In the genomic region with DNA sequence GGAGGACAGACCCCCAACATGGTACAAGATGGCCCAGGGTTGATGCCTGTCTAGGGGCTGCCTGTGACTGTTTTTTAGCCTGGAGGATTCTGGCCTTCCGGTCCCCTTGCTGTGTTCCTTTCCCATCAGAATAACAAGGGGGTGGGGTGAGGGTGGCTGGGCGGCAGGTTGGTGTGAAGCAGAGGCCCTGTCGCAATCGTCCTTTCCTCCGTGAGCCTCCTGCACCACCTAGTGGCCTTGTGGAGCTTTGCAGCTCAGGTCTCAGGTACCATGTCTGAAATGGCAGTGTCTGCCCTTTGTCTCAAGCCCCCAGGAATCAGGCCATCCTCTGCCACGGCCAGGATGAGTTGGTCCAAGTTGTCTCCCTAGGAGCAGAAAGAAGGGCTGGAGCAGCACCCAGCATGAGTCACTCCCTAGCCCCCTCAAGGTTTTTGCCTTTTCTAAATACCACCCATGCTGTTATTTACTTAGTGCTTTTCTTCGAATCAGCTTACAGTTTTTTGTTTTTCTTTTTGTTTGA, we compare ENCODE assay signal across 1 cellular context.
TF ChIP-seq lines count a peak whose summit lies in the region.

No MANE protein-coding gene starts in this region.

TF ChIP-seq in HepG2, 621 proteins besides CTCF, POLR2A, EP300 and RAD21 (continued from another document and continues in another):
- TF ChIP-seq, protein P1, sequence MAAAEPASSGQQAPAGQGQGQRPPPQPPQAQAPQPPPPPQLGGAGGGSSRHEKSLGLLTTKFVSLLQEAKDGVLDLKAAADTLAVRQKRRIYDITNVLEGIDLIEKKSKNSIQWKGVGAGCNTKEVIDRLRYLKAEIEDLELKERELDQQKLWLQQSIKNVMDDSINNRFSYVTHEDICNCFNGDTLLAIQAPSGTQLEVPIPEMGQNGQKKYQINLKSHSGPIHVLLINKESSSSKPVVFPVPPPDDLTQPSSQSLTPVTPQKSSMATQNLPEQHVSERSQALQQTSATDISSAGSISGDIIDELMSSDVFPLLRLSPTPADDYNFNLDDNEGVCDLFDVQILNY (CRISPR knock-in tag; conservative IDR thresholded peaks at IDR 0.05), result no peak
- TF ChIP-seq, protein P2, sequence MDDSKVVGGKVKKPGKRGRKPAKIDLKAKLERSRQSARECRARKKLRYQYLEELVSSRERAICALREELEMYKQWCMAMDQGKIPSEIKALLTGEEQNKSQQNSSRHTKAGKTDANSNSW (CRISPR knock-in tag; IDR thresholded peaks at IDR 0.05; ENCODE audit: borderline replicate concordance), result no peak
- no peak for TF ChIP-seq MAFF (IDR thresholded peaks at IDR 0.05; ENCODE audit: low read depth, low read length)
- no peak for TF ChIP-seq LCORL (IDR thresholded peaks at IDR 0.05)
- peak; percentile 71; the same call in 1 of the 2 replicates for TF ChIP-seq LCORL (CRISPR knock-in tag; IDR thresholded peaks at IDR 0.05)
- no peak for TF ChIP-seq FIP1L1 (IDR thresholded peaks at IDR 0.05; ENCODE audit: borderline replicate concordance, insufficient read depth, low read depth, low read length)
- no peak for TF ChIP-seq ZNF160 (CRISPR knock-in tag; IDR thresholded peaks at IDR 0.05)
- TF ChIP-seq SSRP1 (CRISPR knock-in tag; IDR thresholded peaks at IDR 0.05), result no peak
- no peak for TF ChIP-seq MIER3 (CRISPR knock-in tag; IDR thresholded peaks at IDR 0.05; ENCODE audit: borderline replicate concordance)
- TF ChIP-seq ZNF431 (CRISPR knock-in tag; IDR thresholded peaks at IDR 0.05; ENCODE audit: borderline replicate concordance, low read depth), result no peak
- TF ChIP-seq, protein P3, sequence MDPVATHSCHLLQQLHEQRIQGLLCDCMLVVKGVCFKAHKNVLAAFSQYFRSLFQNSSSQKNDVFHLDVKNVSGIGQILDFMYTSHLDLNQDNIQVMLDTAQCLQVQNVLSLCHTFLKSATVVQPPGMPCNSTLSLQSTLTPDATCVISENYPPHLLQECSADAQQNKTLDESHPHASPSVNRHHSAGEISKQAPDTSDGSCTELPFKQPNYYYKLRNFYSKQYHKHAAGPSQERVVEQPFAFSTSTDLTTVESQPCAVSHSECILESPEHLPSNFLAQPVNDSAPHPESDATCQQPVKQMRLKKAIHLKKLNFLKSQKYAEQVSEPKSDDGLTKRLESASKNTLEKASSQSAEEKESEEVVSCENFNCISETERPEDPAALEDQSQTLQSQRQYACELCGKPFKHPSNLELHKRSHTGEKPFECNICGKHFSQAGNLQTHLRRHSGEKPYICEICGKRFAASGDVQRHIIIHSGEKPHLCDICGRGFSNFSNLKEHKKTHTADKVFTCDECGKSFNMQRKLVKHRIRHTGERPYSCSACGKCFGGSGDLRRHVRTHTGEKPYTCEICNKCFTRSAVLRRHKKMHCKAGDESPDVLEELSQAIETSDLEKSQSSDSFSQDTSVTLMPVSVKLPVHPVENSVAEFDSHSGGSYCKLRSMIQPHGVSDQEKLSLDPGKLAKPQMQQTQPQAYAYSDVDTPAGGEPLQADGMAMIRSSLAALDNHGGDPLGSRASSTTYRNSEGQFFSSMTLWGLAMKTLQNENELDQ (CRISPR knock-in tag; IDR thresholded peaks at IDR 0.05; ENCODE audit: borderline replicate concordance), result no peak
- no peak for TF ChIP-seq MIER2 (CRISPR knock-in tag; IDR thresholded peaks at IDR 0.05)
- no peak for TF ChIP-seq SP2 (CRISPR knock-in tag; IDR thresholded peaks at IDR 0.05)
- no peak for TF ChIP-seq ZNF543 (CRISPR knock-in tag; IDR thresholded peaks at IDR 0.05)
- TF ChIP-seq ZMYM4 (CRISPR knock-in tag; IDR thresholded peaks at IDR 0.05), result 0 out of 2 replicates have a peak, but pooled peaks have one; percentile 37
- TF ChIP-seq FOXC1 (CRISPR knock-in tag; IDR thresholded peaks at IDR 0.05; ENCODE audit: borderline replicate concordance), result no peak
- TF ChIP-seq, protein P4, sequence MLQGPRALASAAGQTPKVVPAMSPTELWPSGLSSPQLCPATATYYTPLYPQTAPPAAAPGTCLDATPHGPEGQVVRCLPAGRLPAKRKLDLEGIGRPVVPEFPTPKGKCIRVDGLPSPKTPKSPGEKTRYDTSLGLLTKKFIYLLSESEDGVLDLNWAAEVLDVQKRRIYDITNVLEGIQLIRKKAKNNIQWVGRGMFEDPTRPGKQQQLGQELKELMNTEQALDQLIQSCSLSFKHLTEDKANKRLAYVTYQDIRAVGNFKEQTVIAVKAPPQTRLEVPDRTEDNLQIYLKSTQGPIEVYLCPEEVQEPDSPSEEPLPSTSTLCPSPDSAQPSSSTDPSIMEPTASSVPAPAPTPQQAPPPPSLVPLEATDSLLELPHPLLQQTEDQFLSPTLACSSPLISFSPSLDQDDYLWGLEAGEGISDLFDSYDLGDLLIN (CRISPR knock-in tag; IDR thresholded peaks at IDR 0.05; ENCODE audit: borderline replicate concordance), result no peak
- no peak for TF ChIP-seq ZNF30 (CRISPR knock-in tag; IDR thresholded peaks at IDR 0.05)
- TF ChIP-seq ZNF678 (CRISPR knock-in tag; IDR thresholded peaks at IDR 0.05), result no peak
- TF ChIP-seq, protein P5, sequence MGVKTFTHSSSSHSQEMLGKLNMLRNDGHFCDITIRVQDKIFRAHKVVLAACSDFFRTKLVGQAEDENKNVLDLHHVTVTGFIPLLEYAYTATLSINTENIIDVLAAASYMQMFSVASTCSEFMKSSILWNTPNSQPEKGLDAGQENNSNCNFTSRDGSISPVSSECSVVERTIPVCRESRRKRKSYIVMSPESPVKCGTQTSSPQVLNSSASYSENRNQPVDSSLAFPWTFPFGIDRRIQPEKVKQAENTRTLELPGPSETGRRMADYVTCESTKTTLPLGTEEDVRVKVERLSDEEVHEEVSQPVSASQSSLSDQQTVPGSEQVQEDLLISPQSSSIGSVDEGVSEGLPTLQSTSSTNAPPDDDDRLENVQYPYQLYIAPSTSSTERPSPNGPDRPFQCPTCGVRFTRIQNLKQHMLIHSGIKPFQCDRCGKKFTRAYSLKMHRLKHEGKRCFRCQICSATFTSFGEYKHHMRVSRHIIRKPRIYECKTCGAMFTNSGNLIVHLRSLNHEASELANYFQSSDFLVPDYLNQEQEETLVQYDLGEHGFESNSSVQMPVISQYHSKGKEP (CRISPR knock-in tag; IDR thresholded peaks at IDR 0.05), result no peak
- TF ChIP-seq, protein P6, sequence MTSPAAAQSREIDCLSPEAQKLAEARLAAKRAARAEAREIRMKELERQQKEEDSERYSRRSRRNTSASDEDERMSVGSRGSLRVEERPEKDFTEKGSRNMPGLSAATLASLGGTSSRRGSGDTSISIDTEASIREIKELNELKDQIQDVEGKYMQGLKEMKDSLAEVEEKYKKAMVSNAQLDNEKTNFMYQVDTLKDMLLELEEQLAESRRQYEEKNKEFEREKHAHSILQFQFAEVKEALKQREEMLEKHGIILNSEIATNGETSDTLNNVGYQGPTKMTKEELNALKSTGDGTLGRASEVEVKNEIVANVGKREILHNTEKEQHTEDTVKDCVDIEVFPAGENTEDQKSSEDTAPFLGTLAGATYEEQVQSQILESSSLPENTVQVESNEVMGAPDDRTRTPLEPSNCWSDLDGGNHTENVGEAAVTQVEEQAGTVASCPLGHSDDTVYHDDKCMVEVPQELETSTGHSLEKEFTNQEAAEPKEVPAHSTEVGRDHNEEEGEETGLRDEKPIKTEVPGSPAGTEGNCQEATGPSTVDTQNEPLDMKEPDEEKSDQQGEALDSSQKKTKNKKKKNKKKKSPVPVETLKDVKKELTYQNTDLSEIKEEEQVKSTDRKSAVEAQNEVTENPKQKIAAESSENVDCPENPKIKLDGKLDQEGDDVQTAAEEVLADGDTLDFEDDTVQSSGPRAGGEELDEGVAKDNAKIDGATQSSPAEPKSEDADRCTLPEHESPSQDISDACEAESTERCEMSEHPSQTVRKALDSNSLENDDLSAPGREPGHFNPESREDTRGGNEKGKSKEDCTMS (CRISPR knock-in tag; conservative IDR thresholded peaks at IDR 0.05), result no peak
- TF ChIP-seq GATA4 (IDR thresholded peaks at IDR 0.05; ENCODE audit: borderline replicate concordance, low read depth), result no peak
- no peak for TF ChIP-seq NR2F6 (IDR thresholded peaks at IDR 0.05)
- TF ChIP-seq NR2F6 (CRISPR knock-in tag; IDR thresholded peaks at IDR 0.05), result peak; percentile 15; the same call in 1 of the 2 replicates
- TF ChIP-seq THAP11 (CRISPR knock-in tag; IDR thresholded peaks at IDR 0.05), result 0 out of 2 replicates have a peak, but pooled peaks have one; percentile 28
- no peak for TF ChIP-seq ZBTB20 (CRISPR knock-in tag; IDR thresholded peaks at IDR 0.05; ENCODE audit: borderline replicate concordance, low read depth)
- no peak for TF ChIP-seq RARA (CRISPR knock-in tag; IDR thresholded peaks at IDR 0.05)
- TF ChIP-seq, protein P7, sequence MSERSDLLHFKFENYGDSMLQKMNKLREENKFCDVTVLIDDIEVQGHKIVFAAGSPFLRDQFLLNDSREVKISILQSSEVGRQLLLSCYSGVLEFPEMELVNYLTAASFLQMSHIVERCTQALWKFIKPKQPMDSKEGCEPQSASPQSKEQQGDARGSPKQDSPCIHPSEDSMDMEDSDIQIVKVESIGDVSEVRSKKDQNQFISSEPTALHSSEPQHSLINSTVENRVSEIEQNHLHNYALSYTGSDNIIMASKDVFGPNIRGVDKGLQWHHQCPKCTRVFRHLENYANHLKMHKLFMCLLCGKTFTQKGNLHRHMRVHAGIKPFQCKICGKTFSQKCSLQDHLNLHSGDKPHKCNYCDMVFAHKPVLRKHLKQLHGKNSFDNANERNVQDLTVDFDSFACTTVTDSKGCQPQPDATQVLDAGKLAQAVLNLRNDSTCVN (CRISPR knock-in tag; IDR thresholded peaks at IDR 0.05; ENCODE audit: borderline replicate concordance), result no peak
- TF ChIP-seq, protein P8, sequence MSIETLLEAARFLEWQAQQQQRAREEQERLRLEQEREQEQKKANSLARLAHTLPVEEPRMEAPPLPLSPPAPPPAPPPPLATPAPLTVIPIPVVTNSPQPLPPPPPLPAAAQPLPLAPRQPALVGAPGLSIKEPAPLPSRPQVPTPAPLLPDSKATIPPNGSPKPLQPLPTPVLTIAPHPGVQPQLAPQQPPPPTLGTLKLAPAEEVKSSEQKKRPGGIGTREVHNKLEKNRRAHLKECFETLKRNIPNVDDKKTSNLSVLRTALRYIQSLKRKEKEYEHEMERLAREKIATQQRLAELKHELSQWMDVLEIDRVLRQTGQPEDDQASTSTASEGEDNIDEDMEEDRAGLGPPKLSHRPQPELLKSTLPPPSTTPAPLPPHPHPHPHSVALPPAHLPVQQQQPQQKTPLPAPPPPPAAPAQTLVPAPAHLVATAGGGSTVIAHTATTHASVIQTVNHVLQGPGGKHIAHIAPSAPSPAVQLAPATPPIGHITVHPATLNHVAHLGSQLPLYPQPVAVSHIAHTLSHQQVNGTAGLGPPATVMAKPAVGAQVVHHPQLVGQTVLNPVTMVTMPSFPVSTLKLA (IDR thresholded peaks at IDR 0.05), result no peak
- no peak for TF ChIP-seq HMGA1 (CRISPR knock-in tag; conservative IDR thresholded peaks at IDR 0.05)
- TF ChIP-seq ZNF788 (CRISPR knock-in tag; IDR thresholded peaks at IDR 0.05; ENCODE audit: borderline replicate concordance), result no peak
- TF ChIP-seq SIN3A (IDR thresholded peaks at IDR 0.05; ENCODE audit: borderline replicate concordance, low read depth, low read length), result no peak
- TF ChIP-seq CENPT (CRISPR knock-in tag; IDR thresholded peaks at IDR 0.05; ENCODE audit: low read depth), result no peak
- no peak for TF ChIP-seq RBAK (CRISPR knock-in tag; IDR thresholded peaks at IDR 0.05)
- TF ChIP-seq, protein P9, sequence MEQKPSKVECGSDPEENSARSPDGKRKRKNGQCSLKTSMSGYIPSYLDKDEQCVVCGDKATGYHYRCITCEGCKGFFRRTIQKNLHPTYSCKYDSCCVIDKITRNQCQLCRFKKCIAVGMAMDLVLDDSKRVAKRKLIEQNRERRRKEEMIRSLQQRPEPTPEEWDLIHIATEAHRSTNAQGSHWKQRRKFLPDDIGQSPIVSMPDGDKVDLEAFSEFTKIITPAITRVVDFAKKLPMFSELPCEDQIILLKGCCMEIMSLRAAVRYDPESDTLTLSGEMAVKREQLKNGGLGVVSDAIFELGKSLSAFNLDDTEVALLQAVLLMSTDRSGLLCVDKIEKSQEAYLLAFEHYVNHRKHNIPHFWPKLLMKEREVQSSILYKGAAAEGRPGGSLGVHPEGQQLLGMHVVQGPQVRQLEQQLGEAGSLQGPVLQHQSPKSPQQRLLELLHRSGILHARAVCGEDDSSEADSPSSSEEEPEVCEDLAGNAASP (CRISPR knock-in tag; IDR thresholded peaks at IDR 0.05; ENCODE audit: borderline replicate concordance), result no peak
- no peak for TF ChIP-seq ZNF761 (CRISPR knock-in tag; conservative IDR thresholded peaks at IDR 0.05)
- no peak for TF ChIP-seq RARG (CRISPR knock-in tag; IDR thresholded peaks at IDR 0.05; ENCODE audit: low read depth)
- TF ChIP-seq, protein P10, sequence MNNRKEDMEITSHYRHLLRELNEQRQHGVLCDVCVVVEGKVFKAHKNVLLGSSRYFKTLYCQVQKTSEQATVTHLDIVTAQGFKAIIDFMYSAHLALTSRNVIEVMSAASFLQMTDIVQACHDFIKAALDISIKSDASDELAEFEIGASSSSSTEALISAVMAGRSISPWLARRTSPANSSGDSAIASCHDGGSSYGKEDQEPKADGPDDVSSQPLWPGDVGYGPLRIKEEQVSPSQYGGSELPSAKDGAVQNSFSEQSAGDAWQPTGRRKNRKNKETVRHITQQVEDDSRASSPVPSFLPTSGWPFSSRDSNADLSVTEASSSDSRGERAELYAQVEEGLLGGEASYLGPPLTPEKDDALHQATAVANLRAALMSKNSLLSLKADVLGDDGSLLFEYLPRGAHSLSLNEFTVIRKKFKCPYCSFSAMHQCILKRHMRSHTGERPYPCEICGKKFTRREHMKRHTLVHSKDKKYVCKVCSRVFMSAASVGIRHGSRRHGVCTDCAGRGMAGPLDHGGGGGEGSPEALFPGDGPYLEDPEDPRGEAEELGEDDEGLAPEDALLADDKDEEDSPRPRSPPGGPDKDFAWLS (CRISPR knock-in tag; IDR thresholded peaks at IDR 0.05; ENCODE audit: borderline replicate concordance), result no peak
- no peak for TF ChIP-seq SETDB1 (CRISPR knock-in tag; IDR thresholded peaks at IDR 0.05; ENCODE audit: borderline replicate concordance)
- no peak for TF ChIP-seq ZNF557 (CRISPR knock-in tag; IDR thresholded peaks at IDR 0.05)
- TF ChIP-seq, protein P11, sequence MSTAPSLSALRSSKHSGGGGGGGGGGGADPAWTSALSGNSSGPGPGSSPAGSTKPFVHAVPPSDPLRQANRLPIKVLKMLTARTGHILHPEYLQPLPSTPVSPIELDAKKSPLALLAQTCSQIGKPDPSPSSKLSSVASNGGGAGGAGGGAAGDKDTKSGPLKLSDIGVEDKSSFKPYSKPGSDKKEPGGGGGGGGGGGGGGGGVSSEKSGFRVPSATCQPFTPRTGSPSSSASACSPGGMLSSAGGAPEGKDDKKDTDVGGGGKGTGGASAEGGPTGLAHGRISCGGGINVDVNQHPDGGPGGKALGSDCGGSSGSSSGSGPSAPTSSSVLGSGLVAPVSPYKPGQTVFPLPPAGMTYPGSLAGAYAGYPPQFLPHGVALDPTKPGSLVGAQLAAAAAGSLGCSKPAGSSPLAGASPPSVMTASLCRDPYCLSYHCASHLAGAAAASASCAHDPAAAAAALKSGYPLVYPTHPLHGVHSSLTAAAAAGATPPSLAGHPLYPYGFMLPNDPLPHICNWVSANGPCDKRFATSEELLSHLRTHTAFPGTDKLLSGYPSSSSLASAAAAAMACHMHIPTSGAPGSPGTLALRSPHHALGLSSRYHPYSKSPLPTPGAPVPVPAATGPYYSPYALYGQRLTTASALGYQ (CRISPR knock-in tag; IDR thresholded peaks at IDR 0.05), result no peak
- no peak for TF ChIP-seq NFKB2 (CRISPR knock-in tag; IDR thresholded peaks at IDR 0.05; ENCODE audit: borderline replicate concordance)
- no peak for TF ChIP-seq ARHGAP35 (CRISPR knock-in tag; IDR thresholded peaks at IDR 0.05; ENCODE audit: borderline replicate concordance)
